In the genomic region with DNA sequence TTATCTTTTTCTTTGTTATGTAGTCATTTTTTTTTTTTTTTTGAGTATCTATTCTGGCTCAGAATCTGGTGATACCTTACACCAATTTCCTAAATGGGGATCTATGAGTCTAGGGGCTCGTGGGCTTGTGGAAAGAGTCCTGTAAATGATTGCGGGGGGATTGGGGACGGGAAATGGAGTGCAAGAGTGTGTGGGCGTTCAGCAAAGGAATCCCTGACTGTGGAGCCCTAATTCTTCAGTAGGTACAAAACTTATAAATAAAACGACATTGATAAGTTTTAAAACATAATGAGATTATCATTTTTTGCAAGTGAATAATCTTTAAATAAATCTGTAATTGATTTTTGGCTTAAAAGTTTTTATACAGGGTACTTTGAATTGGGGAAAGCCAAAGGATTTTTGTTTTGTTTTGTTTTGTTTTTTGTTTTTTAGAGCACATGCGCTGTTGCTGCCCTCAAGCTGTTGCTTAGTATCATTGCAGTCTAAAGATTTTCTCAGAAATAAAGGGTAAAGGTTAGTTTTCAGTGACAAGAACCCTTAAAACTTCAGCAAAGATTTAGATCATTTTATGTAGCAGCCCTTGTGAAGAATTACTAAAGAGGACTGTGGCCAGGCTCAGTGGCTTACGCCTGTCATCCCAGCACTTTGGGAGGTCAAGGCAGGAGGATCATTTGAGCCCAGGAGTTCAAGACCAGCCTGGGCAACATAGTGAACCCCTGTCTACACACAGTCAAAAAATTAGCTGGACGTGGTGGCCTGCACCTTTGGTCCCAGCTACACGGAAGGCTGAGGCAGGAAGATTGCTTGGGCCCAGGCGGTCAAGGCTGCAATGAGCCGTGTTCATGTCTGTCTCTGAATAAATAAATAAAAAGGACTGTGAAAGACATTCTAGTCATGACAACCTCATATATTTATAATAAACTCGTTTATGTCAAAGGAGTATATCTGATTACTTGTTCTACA, we compare ENCODE assay signal across 8 cellular contexts. TPM values are rescaled to one million over a fixed set of nuclear protein-coding genes. Genes with fewer than 3 reads are reported as not detected.
A peak's percentile ranks its signal among the peaks of the same experiment; 100 is the strongest.
DNase-seq lines count a peak whose midpoint lies in the region; ATAC-seq and TF ChIP-seq lines count a peak whose summit lies in the region.

No MANE protein-coding gene starts in this region.

- peak overlapping the region; percentile 97 for H3K27ac ChIP-seq in left ventricle myocardium inferior (replicated peaks)

- H3K4me3 ChIP-seq in left ventricle myocardium inferior (peak overlapping the region; percentile 85), epithelial cell of proximal tubule (ENCODE audit: low read depth, low read length) (peak overlapping the region; percentile 91), neuron (ENCODE audit: low read length) (peak overlapping the region; percentile 92)

- H3K27me3 Mint-ChIP-seq in T-helper 1 cell treated with Interleukin-12 subunit alpha and Interleukin-12 subunit beta and Interleukin-4 antibody, amounts not matched to agents 30 μg/mL and 1 μg/mL, for 36 hours (ENCODE audit: low read depth), result peaks cover 3% of the 10 kb centered on the region

- H3K4me1 Mint-ChIP-seq in T-helper 1 cell treated with Interleukin-12 subunit alpha and Interleukin-12 subunit beta and Interleukin-4 antibody, amounts not matched to agents 30 μg/mL and 1 μg/mL, for 36 hours (ENCODE audit: low read depth), result peaks cover 44% of the 10 kb centered on the region

- no peaks in the 10 kb centered on the region for H3K9me3 ChIP-seq in left ventricle myocardium inferior (replicated peaks)
- no peaks in the 10 kb centered on the region for H3K9me3 ChIP-seq in neuron (ENCODE audit: low read length)

- H3K27me3 ChIP-seq in left ventricle myocardium inferior (ENCODE audit: low read depth) (no peaks in the 10 kb centered on the region), neuron (ENCODE audit: insufficient read depth, low read length) (no peaks in the 10 kb centered on the region)

- peak overlapping the region; percentile 98 for H3K27ac Mint-ChIP-seq in T-helper 1 cell treated with Interleukin-12 subunit alpha and Interleukin-12 subunit beta and Interleukin-4 antibody, amounts not matched to agents 30 μg/mL and 1 μg/mL, for 36 hours

- peaks cover 10% of the 10 kb centered on the region for H3K36me3 ChIP-seq in left ventricle myocardium inferior
- H3K36me3 ChIP-seq in neuron (ENCODE audit: insufficient read depth, low read length), result peaks cover 1% of the 10 kb centered on the region

- TF ChIP-seq CTCF in left ventricle myocardium inferior (IDR thresholded peaks at IDR 0.05; ENCODE audit: borderline replicate concordance) (peak; percentile 81), epithelial cell of proximal tubule (conservative IDR thresholded peaks at IDR 0.05; ENCODE audit: low read depth, low read length) (peak; percentile 80)

- H3K36me3 Mint-ChIP-seq in T-helper 1 cell treated with Interleukin-12 subunit alpha and Interleukin-12 subunit beta and Interleukin-4 antibody, amounts not matched to agents 30 μg/mL and 1 μg/mL, for 36 hours (ENCODE audit: low read depth), result peaks cover 12% of the 10 kb centered on the region

- ATAC-seq in left cardiac atrium (no peak), left colon (no peak), GM21515 (IDR thresholded peaks at IDR 0.05; ENCODE audit: unreplicated experiment) (no peak)

- peak overlapping the region; percentile 96 for H3K4me3 Mint-ChIP-seq in T-helper 1 cell treated with Interleukin-12 subunit alpha and Interleukin-12 subunit beta and Interleukin-4 antibody, amounts not matched to agents 30 μg/mL and 1 μg/mL, for 36 hours

- H3K9me3 Mint-ChIP-seq in T-helper 1 cell treated with Interleukin-12 subunit alpha and Interleukin-12 subunit beta and Interleukin-4 antibody, amounts not matched to agents 30 μg/mL and 1 μg/mL, for 36 hours, result no peaks in the 10 kb centered on the region

- H2AFZ ChIP-seq in neuron (ENCODE audit: low read depth, low read length), result peak overlapping the region; percentile 83

- intact Hi-C loops in left ventricle myocardium inferior (cut with micrococcal nuclease), result loop anchor here (5.0 kb wide), 1 partner anchor 255 kb away; no protein-coding TSS in a partner anchor
- intact Hi-C loops in left cardiac atrium (cut with DNase I), result loop anchor here in 1 of 2 donors (2.0 to 10.0 kb wide), 4 partner anchors 73 to 267 kb away; a partner anchor contains a TSS
- intact Hi-C loops in left colon (cut with DNase I, micrococcal nuclease), result loop anchor here in 1 of 2 donors (5.0 kb wide), 1 partner anchor 265 kb away; no protein-coding TSS in a partner anchor

- DNase-seq in left ventricle myocardium inferior (no peak), left cardiac atrium (no peak), LHCN-M2 (ENCODE audit: low read depth) (peak; percentile 43), epithelial cell of proximal tubule (ENCODE audit: low read depth) (no peak), left colon (no peak)

- H3K4me1 ChIP-seq in left ventricle myocardium inferior (peaks cover 47% of the 10 kb centered on the region), neuron (ENCODE audit: insufficient read depth, low read length) (peaks cover 12% of the 10 kb centered on the region)

RNA-seq across cellular contexts. Expression of a gene that starts 1.7 kb away (rescaled TPM):
- total RNA-seq in left ventricle myocardium inferior (30.4 TPM), left cardiac atrium (10 to 100 TPM; 27.5 to 30.6 TPM), LHCN-M2 (2014; rRNA removed) (56.8 and 75.1 TPM in 2 replicates), epithelial cell of proximal tubule (39.4 and 43.0 TPM in 2 replicates), left colon (10 to 100 TPM; 54.1 to 66.1 TPM)
- 15.2 TPM for polyA plus RNA-seq in LHCN-M2 (2012)

RNA-seq across cellular contexts. Expression of a gene that starts 48.6 kb away (rescaled TPM):
- 37.5 TPM for total RNA-seq in left ventricle myocardium inferior
- total RNA-seq in left cardiac atrium, result 10 to 100 TPM; 27.7 to 29.1 TPM
- total RNA-seq in LHCN-M2 (2014; rRNA removed), result 16.8 and 19.7 TPM in 2 replicates
- 5.3 TPM for polyA plus RNA-seq in LHCN-M2 (2012)
- total RNA-seq in epithelial cell of proximal tubule, result 14.6 and 18.7 TPM in 2 replicates
- total RNA-seq in left colon, result 10 to 100 TPM; 14.9 to 15.1 TPM

RNA-seq across cellular contexts. Expression of a gene that starts 48.8 kb away (rescaled TPM):
- total RNA-seq in left ventricle myocardium inferior, result 3.4 TPM
- total RNA-seq in left cardiac atrium, result 1 to 10 TPM; 4.0 to 4.3 TPM
- total RNA-seq in LHCN-M2 (2014; rRNA removed), result 10.6 and 11.5 TPM in 2 replicates
- 3.7 TPM for polyA plus RNA-seq in LHCN-M2 (2012)
- 15.4 and 26.6 TPM in 2 replicates for total RNA-seq in epithelial cell of proximal tubule
- total RNA-seq in left colon, result 1 to 10 TPM in 1 of 2 donors, under 1 TPM in 1; 0.79 to 1.1 TPM
